ENCODE assay signal across 24 cellular contexts in the genomic region with DNA sequence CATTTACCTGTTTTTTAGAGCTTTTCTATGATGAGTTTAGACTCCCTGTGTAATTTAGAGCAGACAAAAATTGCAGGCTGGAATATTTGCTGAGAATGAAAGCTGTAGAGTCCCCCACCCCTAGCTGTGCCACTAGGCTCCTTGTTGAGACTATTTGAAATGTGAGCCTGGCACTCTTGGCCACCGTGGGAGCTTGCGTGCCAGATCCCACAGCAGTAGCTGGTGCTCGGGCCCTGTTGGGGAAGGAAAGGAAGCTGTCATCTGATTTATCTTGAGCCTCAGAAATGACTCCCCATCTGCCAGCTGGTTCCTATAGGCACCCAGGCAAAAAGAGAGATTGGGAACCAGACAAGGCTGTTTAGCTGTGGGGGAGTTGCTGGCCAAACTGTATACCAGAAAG. TPM values are rescaled to one million over a fixed set of nuclear protein-coding genes. Genes with fewer than 3 reads are reported as not detected.
DNase-seq lines count a peak whose midpoint lies in the region; ATAC-seq lines count a peak whose summit lies in the region.
"Had no signal": no experiment of that assay in that cellular context is flagged by ENCODE, and none has a peak within 500 bp of the region (broad histone marks: within the 10 kb centered on the region; RNA-seq: fewer than 3 reads in every experiment).

No MANE protein-coding gene starts in this region.

- no peak for ATAC-seq in activated naive CD4-positive, alpha-beta T cell treated with anti-CD3 and anti-CD28 coated beads, Interleukin-2, amount 50 U/mL, for 72 hours
- ATAC-seq in activated naive CD8-positive, alpha-beta T cell treated with anti-CD3 and anti-CD28 coated beads, Interleukin-2, amount 10 ng/mL, durations not matched to agents 7 days and 5 days (ENCODE audit: low read depth), result no peak
- ATAC-seq in right cardiac atrium (peak; percentile 32 to 38), GM19452 (IDR thresholded peaks at IDR 0.05; ENCODE audit: unreplicated experiment) (no peak)
- ATAC-seq in stimulated activated effector memory CD8-positive, alpha-beta T cell treated with anti-CD3 and anti-CD28 coated beads, Interleukin-12 subunit alpha, Interleukin-12 subunit beta, amount 100 ng/mL, for 72 hours, result no peak
- ATAC-seq: natural killer cell, pancreas, WTC11 had no signal

- DNase-seq in activated naive CD4-positive, alpha-beta T cell treated with anti-CD3 and anti-CD28 coated beads, Interleukin-2, amount 50 U/mL, for 72 hours (ENCODE audit: low spot score in 2 of 2), result no peak
- DNase-seq in activated naive CD4-positive, alpha-beta T cell treated with anti-CD3 and anti-CD28 coated beads for 36 hours, result no peak
- no peak for DNase-seq in activated naive CD8-positive, alpha-beta T cell treated with anti-CD3 and anti-CD28 coated beads, Interleukin-2, amount 10 ng/mL, durations not matched to agents 7 days and 5 days
- no peak for DNase-seq in right cardiac atrium
- no peak for DNase-seq in stimulated activated effector memory CD8-positive, alpha-beta T cell treated with anti-CD3 and anti-CD28 coated beads, Interleukin-12 subunit alpha, Interleukin-12 subunit beta, amount 100 ng/mL, for 72 hours (ENCODE audit: low spot score in 2 of 2)
- no peak for DNase-seq in SW 1271 (lab: John Stamatoyannopoulos, UW)
- no peak for DNase-seq in HUDEP-2 (lab: John Stamatoyannopoulos, UW; ENCODE audit: unreplicated experiment in 76 of 76)
- DNase-seq: ACHN; activated CD4-positive, alpha-beta T cell treated with anti-CD3 and anti-CD28 coated beads, Interleukin-2, amount 50 U/mL, for 48 hours; activated naive CD4-positive, alpha-beta T cell treated with Interleukin-2 at 50 U/mL for 16 hours; activated T-cell treated with anti-CD3 and anti-CD28 coated beads for 4 hours; effector memory CD4-positive, alpha-beta T cell; KG1; natural killer cell; NCI-H526; pancreas; sigmoid colon; T-helper 9 cell had no signal

- H3K4me1 Mint-ChIP-seq in activated naive CD4-positive, alpha-beta T cell treated with anti-CD3 and anti-CD28 coated beads for 36 hours (ENCODE audit: low read depth), result peaks cover 32% of the 10 kb centered on the region
- peaks cover 11% of the 10 kb centered on the region for H3K4me1 Mint-ChIP-seq in activated naive CD8-positive, alpha-beta T cell treated with anti-CD3 and anti-CD28 coated beads, Interleukin-2, amount 10 ng/mL, durations not matched to agents 7 days and 5 days
- H3K4me1 Mint-ChIP-seq in stimulated activated effector memory CD8-positive, alpha-beta T cell treated with anti-CD3 and anti-CD28 coated beads, Interleukin-12 subunit alpha, Interleukin-12 subunit beta, amount 100 ng/mL, for 72 hours, result peaks cover 18% of the 10 kb centered on the region
- H3K4me1 Mint-ChIP-seq: WTC11 had no signal

- H3K36me3 Mint-ChIP-seq in activated naive CD4-positive, alpha-beta T cell treated with anti-CD3 and anti-CD28 coated beads, Interleukin-2, amount 50 U/mL, for 72 hours, result peaks cover 43 to 71% of the 10 kb centered on the region in 2 donors
- peaks cover 69% of the 10 kb centered on the region for H3K36me3 Mint-ChIP-seq in activated naive CD4-positive, alpha-beta T cell treated with anti-CD3 and anti-CD28 coated beads for 36 hours (ENCODE audit: low read depth)
- H3K36me3 Mint-ChIP-seq in activated naive CD8-positive, alpha-beta T cell treated with anti-CD3 and anti-CD28 coated beads, Interleukin-2, amount 10 ng/mL, durations not matched to agents 7 days and 5 days, result peaks cover 58% of the 10 kb centered on the region
- H3K36me3 Mint-ChIP-seq in stimulated activated effector memory CD8-positive, alpha-beta T cell treated with anti-CD3 and anti-CD28 coated beads, Interleukin-12 subunit alpha, Interleukin-12 subunit beta, amount 100 ng/mL, for 72 hours, result peaks cover 93% of the 10 kb centered on the region

- no peaks in the 10 kb centered on the region for H3K27me3 ChIP-seq in right cardiac atrium (ENCODE audit: control insufficient read depth, insufficient read depth)
- H3K27me3 ChIP-seq: BLaER1, pancreas, sigmoid colon had no signal

- no peak overlapping the region for H3K4me3 ChIP-seq in right cardiac atrium (ENCODE audit: low read length)
- H3K4me3 ChIP-seq: BLaER1, HAP-1, pancreas, sigmoid colon, SK-N-MC had no signal

- intact Hi-C loops in activated naive CD4-positive, alpha-beta T cell treated with anti-CD3 and anti-CD28 coated beads for 36 hours (cut with micrococcal nuclease), result no loop called here
- intact Hi-C loops in right cardiac atrium (cut with DNase I), result no loop called here

- peak overlapping the region; percentile 63 for H3K27ac ChIP-seq in right cardiac atrium (ENCODE audit: low read length)
- H3K27ac ChIP-seq: BLaER1, pancreas, SK-N-MC had no signal

- POLR2A ChIA-PET in activated naive CD8-positive, alpha-beta T cell treated with anti-CD3 and anti-CD28 coated beads, Interleukin-2, amount 10 ng/mL, durations not matched to agents 7 days and 5 days (lab: Charles Lee), result no interaction called here

- H3K4me3 Mint-ChIP-seq in activated naive CD4-positive, alpha-beta T cell treated with anti-CD3 and anti-CD28 coated beads for 36 hours, result no peak overlapping the region
- H3K4me3 Mint-ChIP-seq in activated naive CD8-positive, alpha-beta T cell treated with anti-CD3 and anti-CD28 coated beads, Interleukin-2, amount 10 ng/mL, durations not matched to agents 7 days and 5 days, result no peak overlapping the region
- no peak overlapping the region for H3K4me3 Mint-ChIP-seq in stimulated activated effector memory CD8-positive, alpha-beta T cell treated with anti-CD3 and anti-CD28 coated beads, Interleukin-12 subunit alpha, Interleukin-12 subunit beta, amount 100 ng/mL, for 72 hours
- H3K4me3 Mint-ChIP-seq: natural killer cell, WTC11 had no signal

- peaks cover 4 to 6% of the 10 kb centered on the region in 2 donors for H3K9me3 Mint-ChIP-seq in activated naive CD4-positive, alpha-beta T cell treated with anti-CD3 and anti-CD28 coated beads, Interleukin-2, amount 50 U/mL, for 72 hours
- peaks cover 3% of the 10 kb centered on the region for H3K9me3 Mint-ChIP-seq in activated naive CD4-positive, alpha-beta T cell treated with anti-CD3 and anti-CD28 coated beads for 36 hours
- peaks cover 3% of the 10 kb centered on the region for H3K9me3 Mint-ChIP-seq in activated naive CD8-positive, alpha-beta T cell treated with anti-CD3 and anti-CD28 coated beads, Interleukin-2, amount 10 ng/mL, durations not matched to agents 7 days and 5 days
- no peaks in the 10 kb centered on the region for H3K9me3 Mint-ChIP-seq in stimulated activated effector memory CD8-positive, alpha-beta T cell treated with anti-CD3 and anti-CD28 coated beads, Interleukin-12 subunit alpha, Interleukin-12 subunit beta, amount 100 ng/mL, for 72 hours
- H3K9me3 Mint-ChIP-seq: natural killer cell had no signal

- H3K27me3 Mint-ChIP-seq in activated naive CD4-positive, alpha-beta T cell treated with anti-CD3 and anti-CD28 coated beads for 36 hours (ENCODE audit: low read depth), result no peaks in the 10 kb centered on the region
- H3K27me3 Mint-ChIP-seq in activated naive CD8-positive, alpha-beta T cell treated with anti-CD3 and anti-CD28 coated beads, Interleukin-2, amount 10 ng/mL, durations not matched to agents 7 days and 5 days, result no peaks in the 10 kb centered on the region

- WGBS in right cardiac atrium, result 71% methylated on average over 3 of the region's 3 CpGs

- peak overlapping the region; percentile 65 to 75 for H3K27ac Mint-ChIP-seq in activated naive CD4-positive, alpha-beta T cell treated with anti-CD3 and anti-CD28 coated beads, Interleukin-2, amount 50 U/mL, for 72 hours
- H3K27ac Mint-ChIP-seq in activated naive CD4-positive, alpha-beta T cell treated with anti-CD3 and anti-CD28 coated beads for 36 hours, result no peak overlapping the region
- H3K27ac Mint-ChIP-seq in activated naive CD8-positive, alpha-beta T cell treated with anti-CD3 and anti-CD28 coated beads, Interleukin-2, amount 10 ng/mL, durations not matched to agents 7 days and 5 days, result peak overlapping the region; percentile 8
- H3K27ac Mint-ChIP-seq in stimulated activated effector memory CD8-positive, alpha-beta T cell treated with anti-CD3 and anti-CD28 coated beads, Interleukin-12 subunit alpha, Interleukin-12 subunit beta, amount 100 ng/mL, for 72 hours, result peak overlapping the region; percentile 80
- H3K27ac Mint-ChIP-seq: WTC11 had no signal

- CTCF ChIA-PET in activated naive CD4-positive, alpha-beta T cell treated with anti-CD3 and anti-CD28 coated beads for 36 hours (lab: Charles Lee), result interaction anchor here (0.7 to 1.1 kb wide), 3 partner anchors 9 to 38 kb away, joined by 3 to 4 read pairs (median 3); no protein-coding TSS in a partner anchor

- H3K4me1 ChIP-seq in right cardiac atrium (ENCODE audit: control insufficient read depth, insufficient read depth, low read length), result peaks cover 4% of the 10 kb centered on the region
- H3K4me1 ChIP-seq: BLaER1, HAP-1 had no signal

- H3K9me3 ChIP-seq in right cardiac atrium (ENCODE audit: control insufficient read depth, low read length), result no peaks in the 10 kb centered on the region
- H3K9me3 ChIP-seq: HAP-1, pancreas, sigmoid colon had no signal

RNA-seq across cellular contexts. Expression of gene CLEC3B, which starts 23.4 kb away (rescaled TPM):
- total RNA-seq in activated naive CD4-positive, alpha-beta T cell treated with anti-CD3 and anti-CD28 coated beads, Interleukin-2, amount 50 U/mL, for 72 hours, result not detected
- not detected for total RNA-seq in activated naive CD4-positive, alpha-beta T cell treated with anti-CD3 and anti-CD28 coated beads for 36 hours
- total RNA-seq in activated naive CD8-positive, alpha-beta T cell treated with anti-CD3 and anti-CD28 coated beads, Interleukin-2, amount 10 ng/mL, durations not matched to agents 7 days and 5 days, result under 1 TPM in 1 of 2 experiments, not detected in 1; 0.45 TPM
- total RNA-seq in right cardiac atrium, result 100 to 1,000 TPM; 133 to 170 (median 160) TPM
- polyA plus RNA-seq in right cardiac atrium, result 451 TPM
- total RNA-seq: kidney epithelial cell had no signal

RNA-seq across cellular contexts. Expression of gene EXOSC7, which starts 26.6 kb away (rescaled TPM):
- total RNA-seq in activated naive CD4-positive, alpha-beta T cell treated with anti-CD3 and anti-CD28 coated beads, Interleukin-2, amount 50 U/mL, for 72 hours, result 10 to 100 TPM; 47.8 to 71.1 TPM
- total RNA-seq in activated naive CD4-positive, alpha-beta T cell treated with anti-CD3 and anti-CD28 coated beads for 36 hours, result 10 to 100 TPM; 61.4 to 64.7 TPM
- 10 to 100 TPM; 47.8 to 49.0 TPM for total RNA-seq in activated naive CD8-positive, alpha-beta T cell treated with anti-CD3 and anti-CD28 coated beads, Interleukin-2, amount 10 ng/mL, durations not matched to agents 7 days and 5 days
- 10 to 100 TPM; 22.7 to 37.5 (median 27.8) TPM for total RNA-seq in right cardiac atrium
- polyA plus RNA-seq in right cardiac atrium, result 30.0 TPM

RNA-seq across cellular contexts. Expression of gene ZDHHC3, which starts 26.7 kb away (rescaled TPM):
- total RNA-seq in activated naive CD4-positive, alpha-beta T cell treated with anti-CD3 and anti-CD28 coated beads, Interleukin-2, amount 50 U/mL, for 72 hours, result 10 to 100 TPM; 21.7 to 40.5 TPM
- total RNA-seq in activated naive CD4-positive, alpha-beta T cell treated with anti-CD3 and anti-CD28 coated beads for 36 hours, result 10 to 100 TPM; 29.5 to 31.0 TPM
- 10 to 100 TPM; 44.7 to 51.1 TPM for total RNA-seq in activated naive CD8-positive, alpha-beta T cell treated with anti-CD3 and anti-CD28 coated beads, Interleukin-2, amount 10 ng/mL, durations not matched to agents 7 days and 5 days
- total RNA-seq in right cardiac atrium, result 10 to 100 TPM; 39.0 to 57.6 (median 40.8) TPM
- polyA plus RNA-seq in right cardiac atrium, result 23.9 TPM

Comparison
In these comparisons a context has a peak if more than half of its experiments do, and no peak if none do; other contexts are left out.
1. ATAC-seq: peak in right cardiac atrium (2 of 2); none in activated naive CD4-positive, alpha-beta T cell treated with anti-CD3 and anti-CD28 coated beads, Interleukin-2, amount 50 U/mL, for 72 hours (0 of 2), activated naive CD8-positive, alpha-beta T cell treated with anti-CD3 and anti-CD28 coated beads, Interleukin-2, amount 10 ng/mL, durations not matched to agents 7 days and 5 days (single experiment), stimulated activated effector memory CD8-positive, alpha-beta T cell treated with anti-CD3 and anti-CD28 coated beads, Interleukin-12 subunit alpha, Interleukin-12 subunit beta, amount 100 ng/mL, for 72 hours (single experiment) and GM19452 (single experiment).
2. RNA of gene CLEC3B, which starts 23.4 kb away (total RNA-seq): 133 to 170 TPM in right cardiac atrium; 0.45 TPM in activated naive CD8-positive, alpha-beta T cell treated with anti-CD3 and anti-CD28 coated beads, Interleukin-2, amount 10 ng/mL, durations not matched to agents 7 days and 5 days, not detected in activated naive CD4-positive, alpha-beta T cell treated with anti-CD3 and anti-CD28 coated beads, Interleukin-2, amount 50 U/mL, for 72 hours and not detected in activated naive CD4-positive, alpha-beta T cell treated with anti-CD3 and anti-CD28 coated beads for 36 hours; every median in the first group is over 10 times any median in the second.